Comparison of ENCODE assay signal across 1 cellular context in the genomic region with DNA sequence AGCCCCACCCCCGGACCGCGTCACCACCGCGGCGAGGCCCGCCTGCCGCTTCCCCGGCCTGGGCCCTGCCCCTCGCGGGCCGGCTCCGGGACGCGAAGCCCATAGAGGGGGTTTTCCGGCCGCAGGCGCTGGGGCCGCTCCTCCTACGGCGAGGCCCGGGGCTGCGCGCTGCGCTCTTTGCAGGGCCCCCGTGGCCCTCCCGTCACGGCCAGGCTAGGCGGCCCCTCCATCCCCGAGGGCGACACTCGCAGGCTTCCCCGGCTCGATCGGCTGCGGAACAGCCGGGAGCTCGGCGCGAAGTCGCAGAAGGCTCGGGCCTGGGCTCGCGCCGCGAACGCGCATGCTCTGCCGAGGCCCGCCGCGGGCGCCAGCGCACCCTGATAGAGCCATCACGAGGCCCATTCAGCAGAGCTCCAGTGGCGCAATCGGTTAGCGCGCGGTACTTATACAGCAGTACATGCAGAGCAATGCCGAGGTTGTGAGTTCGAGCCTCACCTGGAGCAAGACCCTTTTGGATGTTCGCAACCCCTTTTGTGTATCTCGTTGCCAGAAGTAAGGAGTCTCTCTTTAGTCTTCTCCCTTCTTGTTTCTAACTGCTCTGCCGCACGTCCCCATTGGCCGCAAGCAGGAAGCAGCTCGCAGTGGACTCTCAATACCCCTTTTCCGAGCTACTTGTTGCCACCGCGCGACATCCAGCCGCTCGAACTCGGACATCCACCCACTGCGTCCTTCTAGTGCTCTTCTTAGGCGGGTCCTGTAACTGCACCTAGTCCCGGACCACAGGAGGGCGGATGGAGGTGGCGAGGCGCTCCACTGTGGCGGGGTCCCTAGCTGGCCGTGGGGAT.
TF ChIP-seq lines count a peak whose summit lies in the region.

No MANE protein-coding gene starts in this region.

TF ChIP-seq in K562, 482 proteins besides CTCF, POLR2A, EP300 and RAD21 (continued from another document and continues in another):
- TF ChIP-seq, protein P1, sequence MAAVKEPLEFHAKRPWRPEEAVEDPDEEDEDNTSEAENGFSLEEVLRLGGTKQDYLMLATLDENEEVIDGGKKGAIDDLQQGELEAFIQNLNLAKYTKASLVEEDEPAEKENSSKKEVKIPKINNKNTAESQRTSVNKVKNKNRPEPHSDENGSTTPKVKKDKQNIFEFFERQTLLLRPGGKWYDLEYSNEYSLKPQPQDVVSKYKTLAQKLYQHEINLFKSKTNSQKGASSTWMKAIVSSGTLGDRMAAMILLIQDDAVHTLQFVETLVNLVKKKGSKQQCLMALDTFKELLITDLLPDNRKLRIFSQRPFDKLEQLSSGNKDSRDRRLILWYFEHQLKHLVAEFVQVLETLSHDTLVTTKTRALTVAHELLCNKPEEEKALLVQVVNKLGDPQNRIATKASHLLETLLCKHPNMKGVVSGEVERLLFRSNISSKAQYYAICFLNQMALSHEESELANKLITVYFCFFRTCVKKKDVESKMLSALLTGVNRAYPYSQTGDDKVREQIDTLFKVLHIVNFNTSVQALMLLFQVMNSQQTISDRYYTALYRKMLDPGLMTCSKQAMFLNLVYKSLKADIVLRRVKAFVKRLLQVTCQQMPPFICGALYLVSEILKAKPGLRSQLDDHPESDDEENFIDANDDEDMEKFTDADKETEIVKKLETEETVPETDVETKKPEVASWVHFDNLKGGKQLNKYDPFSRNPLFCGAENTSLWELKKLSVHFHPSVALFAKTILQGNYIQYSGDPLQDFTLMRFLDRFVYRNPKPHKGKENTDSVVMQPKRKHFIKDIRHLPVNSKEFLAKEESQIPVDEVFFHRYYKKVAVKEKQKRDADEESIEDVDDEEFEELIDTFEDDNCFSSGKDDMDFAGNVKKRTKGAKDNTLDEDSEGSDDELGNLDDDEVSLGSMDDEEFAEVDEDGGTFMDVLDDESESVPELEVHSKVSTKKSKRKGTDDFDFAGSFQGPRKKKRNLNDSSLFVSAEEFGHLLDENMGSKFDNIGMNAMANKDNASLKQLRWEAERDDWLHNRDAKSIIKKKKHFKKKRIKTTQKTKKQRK (IDR thresholded peaks at IDR 0.05; ENCODE audit: borderline replicate concordance, low read depth, low read length), result no peak; the same call in 1 of the 2 replicates
- TF ChIP-seq PHF21A (IDR thresholded peaks at IDR 0.05; ENCODE audit: borderline replicate concordance, low read depth) (0 out of 2 replicates have a peak, but pooled peaks have one; percentile 63), MEIS2 (IDR thresholded peaks at IDR 0.05; ENCODE audit: partially characterized antibody) (peak; percentile 60), HDAC2 (IDR thresholded peaks at IDR 0.05) (peak; percentile 87), MTA2 (IDR thresholded peaks at IDR 0.05; ENCODE audit: low read depth) (no peak), ZNF644 (tag; IDR thresholded peaks at IDR 0.05; ENCODE audit: low read depth) (peak; percentile 90), RBBP5 (IDR thresholded peaks at IDR 0.05; ENCODE audit: borderline replicate concordance, insufficient read depth, low read length, poor library complexity, severe bottlenecking) (peak; percentile 97), GTF2A2 (tag; IDR thresholded peaks at IDR 0.05) (no peak), SREBF1 (IDR thresholded peaks at IDR 0.05; ENCODE audit: borderline replicate concordance, low read depth, low read length) (no peak), ZNF175 (CRISPR knock-in tag; IDR thresholded peaks at IDR 0.05; ENCODE audit: low read depth) (no peak), ZKSCAN8 (CRISPR knock-in tag; IDR thresholded peaks at IDR 0.05) (no peak), ZNF780A (CRISPR knock-in tag; IDR thresholded peaks at IDR 0.05) (no peak), CSDE1 (IDR thresholded peaks at IDR 0.05) (peak in 1 of 2 experiments; percentile 83; a peak in 2 of 4 replicates), HIVEP1 (CRISPR knock-in tag; IDR thresholded peaks at IDR 0.05) (0 out of 2 replicates have a peak, but pooled peaks have one; percentile 12), MAZ (CRISPR knock-in tag; conservative IDR thresholded peaks at IDR 0.05 in 1 of 2, IDR thresholded peaks at IDR 0.05 in 1 of 2) (peak; percentile 35 to 88; a peak in 3 of 4 replicates), ZNF586 (CRISPR knock-in tag; conservative IDR thresholded peaks at IDR 0.05) (no peak), ZNF232 (CRISPR knock-in tag; IDR thresholded peaks at IDR 0.05) (peak; percentile 80; the same call in 1 of the 2 replicates), ZNF583 (CRISPR knock-in tag; IDR thresholded peaks at IDR 0.05) (no peak), ZZZ3 (IDR thresholded peaks at IDR 0.05) (no peak), ZNF263 (CRISPR knock-in tag; IDR thresholded peaks at IDR 0.05; ENCODE audit: borderline replicate concordance) (no peak; the same call in 1 of the 2 replicates), HCFC1 (IDR thresholded peaks at IDR 0.05; ENCODE audit: low read depth, low read length) (peak; percentile 27; the same call in 1 of the 2 replicates), SUPT5H (IDR thresholded peaks at IDR 0.05) (peak; percentile 85), CEBPB (tag; IDR thresholded peaks at IDR 0.05) (peak; percentile 98), ZNF785 (CRISPR knock-in tag; IDR thresholded peaks at IDR 0.05) (no peak), SAFB (IDR thresholded peaks at IDR 0.05; ENCODE audit: borderline replicate concordance, low read depth, low read length) (peak; percentile 45; the same call in 1 of the 2 replicates), ZC3H8 (IDR thresholded peaks at IDR 0.05) (no peak), RFX1 (IDR thresholded peaks at IDR 0.05) (no peak)
- TF ChIP-seq, protein P2, sequence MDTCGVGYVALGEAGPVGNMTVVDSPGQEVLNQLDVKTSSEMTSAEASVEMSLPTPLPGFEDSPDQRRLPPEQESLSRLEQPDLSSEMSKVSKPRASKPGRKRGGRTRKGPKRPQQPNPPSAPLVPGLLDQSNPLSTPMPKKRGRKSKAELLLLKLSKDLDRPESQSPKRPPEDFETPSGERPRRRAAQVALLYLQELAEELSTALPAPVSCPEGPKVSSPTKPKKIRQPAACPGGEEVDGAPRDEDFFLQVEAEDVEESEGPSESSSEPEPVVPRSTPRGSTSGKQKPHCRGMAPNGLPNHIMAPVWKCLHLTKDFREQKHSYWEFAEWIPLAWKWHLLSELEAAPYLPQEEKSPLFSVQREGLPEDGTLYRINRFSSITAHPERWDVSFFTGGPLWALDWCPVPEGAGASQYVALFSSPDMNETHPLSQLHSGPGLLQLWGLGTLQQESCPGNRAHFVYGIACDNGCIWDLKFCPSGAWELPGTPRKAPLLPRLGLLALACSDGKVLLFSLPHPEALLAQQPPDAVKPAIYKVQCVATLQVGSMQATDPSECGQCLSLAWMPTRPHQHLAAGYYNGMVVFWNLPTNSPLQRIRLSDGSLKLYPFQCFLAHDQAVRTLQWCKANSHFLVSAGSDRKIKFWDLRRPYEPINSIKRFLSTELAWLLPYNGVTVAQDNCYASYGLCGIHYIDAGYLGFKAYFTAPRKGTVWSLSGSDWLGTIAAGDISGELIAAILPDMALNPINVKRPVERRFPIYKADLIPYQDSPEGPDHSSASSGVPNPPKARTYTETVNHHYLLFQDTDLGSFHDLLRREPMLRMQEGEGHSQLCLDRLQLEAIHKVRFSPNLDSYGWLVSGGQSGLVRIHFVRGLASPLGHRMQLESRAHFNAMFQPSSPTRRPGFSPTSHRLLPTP (IDR thresholded peaks at IDR 0.05; ENCODE audit: borderline replicate concordance, extremely low read depth, insufficient read length), result peak; percentile 96
- TF ChIP-seq, protein P3, sequence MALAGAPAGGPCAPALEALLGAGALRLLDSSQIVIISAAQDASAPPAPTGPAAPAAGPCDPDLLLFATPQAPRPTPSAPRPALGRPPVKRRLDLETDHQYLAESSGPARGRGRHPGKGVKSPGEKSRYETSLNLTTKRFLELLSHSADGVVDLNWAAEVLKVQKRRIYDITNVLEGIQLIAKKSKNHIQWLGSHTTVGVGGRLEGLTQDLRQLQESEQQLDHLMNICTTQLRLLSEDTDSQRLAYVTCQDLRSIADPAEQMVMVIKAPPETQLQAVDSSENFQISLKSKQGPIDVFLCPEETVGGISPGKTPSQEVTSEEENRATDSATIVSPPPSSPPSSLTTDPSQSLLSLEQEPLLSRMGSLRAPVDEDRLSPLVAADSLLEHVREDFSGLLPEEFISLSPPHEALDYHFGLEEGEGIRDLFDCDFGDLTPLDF (CRISPR knock-in tag; IDR thresholded peaks at IDR 0.05), result peak; percentile 93; the same call in 1 of the 2 replicates
- TF ChIP-seq, protein P4, sequence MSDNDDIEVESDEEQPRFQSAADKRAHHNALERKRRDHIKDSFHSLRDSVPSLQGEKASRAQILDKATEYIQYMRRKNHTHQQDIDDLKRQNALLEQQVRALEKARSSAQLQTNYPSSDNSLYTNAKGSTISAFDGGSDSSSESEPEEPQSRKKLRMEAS (CRISPR knock-in tag; IDR thresholded peaks at IDR 0.05), result peak; percentile 89
- TF ChIP-seq, protein P5, sequence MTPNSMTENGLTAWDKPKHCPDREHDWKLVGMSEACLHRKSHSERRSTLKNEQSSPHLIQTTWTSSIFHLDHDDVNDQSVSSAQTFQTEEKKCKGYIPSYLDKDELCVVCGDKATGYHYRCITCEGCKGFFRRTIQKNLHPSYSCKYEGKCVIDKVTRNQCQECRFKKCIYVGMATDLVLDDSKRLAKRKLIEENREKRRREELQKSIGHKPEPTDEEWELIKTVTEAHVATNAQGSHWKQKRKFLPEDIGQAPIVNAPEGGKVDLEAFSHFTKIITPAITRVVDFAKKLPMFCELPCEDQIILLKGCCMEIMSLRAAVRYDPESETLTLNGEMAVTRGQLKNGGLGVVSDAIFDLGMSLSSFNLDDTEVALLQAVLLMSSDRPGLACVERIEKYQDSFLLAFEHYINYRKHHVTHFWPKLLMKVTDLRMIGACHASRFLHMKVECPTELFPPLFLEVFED (CRISPR knock-in tag; conservative IDR thresholded peaks at IDR 0.05), result 0 out of 2 replicates have a peak, but pooled peaks have one; percentile 2
- TF ChIP-seq, protein P6, sequence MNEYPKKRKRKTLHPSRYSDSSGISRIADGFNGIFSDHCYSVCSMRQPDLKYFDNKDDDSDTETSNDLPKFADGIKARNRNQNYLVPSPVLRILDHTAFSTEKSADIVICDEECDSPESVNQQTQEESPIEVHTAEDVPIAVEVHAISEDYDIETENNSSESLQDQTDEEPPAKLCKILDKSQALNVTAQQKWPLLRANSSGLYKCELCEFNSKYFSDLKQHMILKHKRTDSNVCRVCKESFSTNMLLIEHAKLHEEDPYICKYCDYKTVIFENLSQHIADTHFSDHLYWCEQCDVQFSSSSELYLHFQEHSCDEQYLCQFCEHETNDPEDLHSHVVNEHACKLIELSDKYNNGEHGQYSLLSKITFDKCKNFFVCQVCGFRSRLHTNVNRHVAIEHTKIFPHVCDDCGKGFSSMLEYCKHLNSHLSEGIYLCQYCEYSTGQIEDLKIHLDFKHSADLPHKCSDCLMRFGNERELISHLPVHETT (CRISPR knock-in tag; conservative IDR thresholded peaks at IDR 0.05 in 1 of 2, IDR thresholded peaks at IDR 0.05 in 1 of 2), result peak in 1 of 2 experiments; percentile 96; a peak in 2 of 4 replicates
- TF ChIP-seq, protein P7, sequence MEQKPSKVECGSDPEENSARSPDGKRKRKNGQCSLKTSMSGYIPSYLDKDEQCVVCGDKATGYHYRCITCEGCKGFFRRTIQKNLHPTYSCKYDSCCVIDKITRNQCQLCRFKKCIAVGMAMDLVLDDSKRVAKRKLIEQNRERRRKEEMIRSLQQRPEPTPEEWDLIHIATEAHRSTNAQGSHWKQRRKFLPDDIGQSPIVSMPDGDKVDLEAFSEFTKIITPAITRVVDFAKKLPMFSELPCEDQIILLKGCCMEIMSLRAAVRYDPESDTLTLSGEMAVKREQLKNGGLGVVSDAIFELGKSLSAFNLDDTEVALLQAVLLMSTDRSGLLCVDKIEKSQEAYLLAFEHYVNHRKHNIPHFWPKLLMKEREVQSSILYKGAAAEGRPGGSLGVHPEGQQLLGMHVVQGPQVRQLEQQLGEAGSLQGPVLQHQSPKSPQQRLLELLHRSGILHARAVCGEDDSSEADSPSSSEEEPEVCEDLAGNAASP (IDR thresholded peaks at IDR 0.05), result no peak
- TF ChIP-seq, protein P8, sequence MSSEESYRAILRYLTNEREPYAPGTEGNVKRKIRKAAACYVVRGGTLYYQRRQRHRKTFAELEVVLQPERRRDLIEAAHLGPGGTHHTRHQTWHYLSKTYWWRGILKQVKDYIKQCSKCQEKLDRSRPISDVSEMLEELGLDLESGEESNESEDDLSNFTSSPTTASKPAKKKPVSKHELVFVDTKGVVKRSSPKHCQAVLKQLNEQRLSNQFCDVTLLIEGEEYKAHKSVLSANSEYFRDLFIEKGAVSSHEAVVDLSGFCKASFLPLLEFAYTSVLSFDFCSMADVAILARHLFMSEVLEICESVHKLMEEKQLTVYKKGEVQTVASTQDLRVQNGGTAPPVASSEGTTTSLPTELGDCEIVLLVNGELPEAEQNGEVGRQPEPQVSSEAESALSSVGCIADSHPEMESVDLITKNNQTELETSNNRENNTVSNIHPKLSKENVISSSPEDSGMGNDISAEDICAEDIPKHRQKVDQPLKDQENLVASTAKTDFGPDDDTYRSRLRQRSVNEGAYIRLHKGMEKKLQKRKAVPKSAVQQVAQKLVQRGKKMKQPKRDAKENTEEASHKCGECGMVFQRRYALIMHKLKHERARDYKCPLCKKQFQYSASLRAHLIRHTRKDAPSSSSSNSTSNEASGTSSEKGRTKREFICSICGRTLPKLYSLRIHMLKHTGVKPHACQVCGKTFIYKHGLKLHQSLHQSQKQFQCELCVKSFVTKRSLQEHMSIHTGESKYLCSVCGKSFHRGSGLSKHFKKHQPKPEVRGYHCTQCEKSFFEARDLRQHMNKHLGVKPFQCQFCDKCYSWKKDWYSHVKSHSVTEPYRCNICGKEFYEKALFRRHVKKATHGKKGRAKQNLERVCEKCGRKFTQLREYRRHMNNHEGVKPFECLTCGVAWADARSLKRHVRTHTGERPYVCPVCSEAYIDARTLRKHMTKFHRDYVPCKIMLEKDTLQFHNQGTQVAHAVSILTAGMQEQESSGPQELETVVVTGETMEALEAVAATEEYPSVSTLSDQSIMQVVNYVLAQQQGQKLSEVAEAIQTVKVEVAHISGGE (CRISPR knock-in tag; IDR thresholded peaks at IDR 0.05), result no peak; a peak in 1 of 6 replicates
- TF ChIP-seq, protein P9, sequence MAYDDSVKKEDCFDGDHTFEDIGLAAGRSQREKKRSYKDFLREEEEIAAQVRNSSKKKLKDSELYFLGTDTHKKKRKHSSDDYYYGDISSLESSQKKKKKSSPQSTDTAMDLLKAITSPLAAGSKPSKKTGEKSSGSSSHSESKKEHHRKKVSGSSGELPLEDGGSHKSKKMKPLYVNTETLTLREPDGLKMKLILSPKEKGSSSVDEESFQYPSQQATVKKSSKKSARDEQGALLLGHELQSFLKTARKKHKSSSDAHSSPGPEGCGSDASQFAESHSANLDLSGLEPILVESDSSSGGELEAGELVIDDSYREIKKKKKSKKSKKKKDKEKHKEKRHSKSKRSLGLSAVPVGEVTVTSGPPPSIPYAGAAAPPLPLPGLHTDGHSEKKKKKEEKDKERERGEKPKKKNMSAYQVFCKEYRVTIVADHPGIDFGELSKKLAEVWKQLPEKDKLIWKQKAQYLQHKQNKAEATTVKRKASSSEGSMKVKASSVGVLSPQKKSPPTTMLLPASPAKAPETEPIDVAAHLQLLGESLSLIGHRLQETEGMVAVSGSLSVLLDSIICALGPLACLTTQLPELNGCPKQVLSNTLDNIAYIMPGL (CRISPR knock-in tag; IDR thresholded peaks at IDR 0.05), result peak; percentile 98
- TF ChIP-seq, protein P10, sequence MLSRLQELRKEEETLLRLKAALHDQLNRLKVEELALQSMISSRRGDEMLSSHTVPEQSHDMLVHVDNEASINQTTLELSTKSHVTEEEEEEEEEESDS (CRISPR knock-in tag; IDR thresholded peaks at IDR 0.05), result no peak
- TF ChIP-seq, protein P11, sequence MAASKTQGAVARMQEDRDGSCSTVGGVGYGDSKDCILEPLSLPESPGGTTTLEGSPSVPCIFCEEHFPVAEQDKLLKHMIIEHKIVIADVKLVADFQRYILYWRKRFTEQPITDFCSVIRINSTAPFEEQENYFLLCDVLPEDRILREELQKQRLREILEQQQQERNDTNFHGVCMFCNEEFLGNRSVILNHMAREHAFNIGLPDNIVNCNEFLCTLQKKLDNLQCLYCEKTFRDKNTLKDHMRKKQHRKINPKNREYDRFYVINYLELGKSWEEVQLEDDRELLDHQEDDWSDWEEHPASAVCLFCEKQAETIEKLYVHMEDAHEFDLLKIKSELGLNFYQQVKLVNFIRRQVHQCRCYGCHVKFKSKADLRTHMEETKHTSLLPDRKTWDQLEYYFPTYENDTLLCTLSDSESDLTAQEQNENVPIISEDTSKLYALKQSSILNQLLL (CRISPR knock-in tag; IDR thresholded peaks at IDR 0.05; ENCODE audit: borderline replicate concordance), result no peak
